In genomic region chrX:7730071-7730470, GRCh38 we compare ENCODE assay signal across 1 cellular context.
TF ChIP-seq lines count a peak whose summit lies in the region.

No MANE protein-coding gene starts in this region.

TF ChIP-seq in GM23338, 12 proteins besides CTCF, POLR2A, EP300 and RAD21 (continued from another document):
- TF ChIP-seq REST (IDR thresholded peaks at IDR 0.05; ENCODE audit: unreplicated experiment) (no peak), POLR2AphosphoS5 (IDR thresholded peaks at IDR 0.05; ENCODE audit: low read depth) (no peak), STAT1 (IDR thresholded peaks at IDR 0.05; ENCODE audit: unreplicated experiment) (no peak), NANOG (IDR thresholded peaks at IDR 0.05; ENCODE audit: borderline replicate concordance) (no peak), ZNF331 (CRISPR knock-in tag; IDR thresholded peaks at IDR 0.05; ENCODE audit: low read depth) (no peak), ZNF114 (CRISPR knock-in tag; IDR thresholded peaks at IDR 0.05) (no peak), CREB1 (CRISPR knock-in tag; IDR thresholded peaks at IDR 0.05; ENCODE audit: low read depth) (no peak), JUNB (IDR thresholded peaks at IDR 0.05; ENCODE audit: unreplicated experiment) (no peak), EZH2 (IDR thresholded peaks at IDR 0.05; ENCODE audit: low read depth, unreplicated experiment) (no peak)
TF ChIP-seq in GM23338: peak in this region for 0.
